In genomic region chr12:113057565-113058485, GRCh38 we compare ENCODE assay signal across 11 cellular contexts. TPM values are rescaled to one million over a fixed set of nuclear protein-coding genes. Genes with fewer than 3 reads are reported as not detected.
DNase-seq lines count a peak whose midpoint lies in the region; ATAC-seq, FAIRE-seq and TF ChIP-seq lines count a peak whose summit lies in the region.
"Had no signal": no experiment of that assay in that cellular context is flagged by ENCODE, and none has a peak within 500 bp of the region (broad histone marks: within the 10 kb centered on the region; RNA-seq: fewer than 3 reads in every experiment).

No MANE protein-coding gene starts in this region.

- H3K9me3 ChIP-seq in astrocyte (ENCODE audit: insufficient read depth, low read depth, low read length) (no peaks in the 10 kb centered on the region), testis (no peaks in the 10 kb centered on the region)
- H3K9me3 ChIP-seq: ovary had no signal

- H3K4me2 ChIP-seq in astrocyte (ENCODE audit: low read length): no peak overlapping the region

- H4K20me1 ChIP-seq in astrocyte (ENCODE audit: insufficient read depth, low read length): peaks cover 4% of the 10 kb centered on the region

- peak overlapping the region; percentile 56 for H3K4me3 Mint-ChIP-seq in activated naive CD4-positive, alpha-beta T cell treated with anti-CD3 and anti-CD28 coated beads for 36 hours
- H3K4me3 Mint-ChIP-seq in astrocyte (ENCODE audit: unreplicated experiment): peak overlapping the region; percentile 52
- H3K4me3 Mint-ChIP-seq: T-helper 2 cell treated with Interferon-gamma antibody and Interleukin-4, amounts not matched to agents 5 μg/mL and 100 μg/mL, for 36 hours had no signal

- WGBS in testis, 2 donors: 42% methylated on average over 10 to 44 of the region's 44 CpGs

- peaks cover 52% of the 10 kb centered on the region for H3K27me3 ChIP-seq in astrocyte (ENCODE audit: insufficient read depth, low read length)
- no peaks in the 10 kb centered on the region for H3K27me3 ChIP-seq in testis
- H3K27me3 ChIP-seq: ovary had no signal

- H3K79me2 ChIP-seq in astrocyte (ENCODE audit: insufficient read depth, low read length): no peaks in the 10 kb centered on the region

- ATAC-seq in left lobe of liver: peak; percentile 53
- ATAC-seq in GM19467 (IDR thresholded peaks at IDR 0.05; ENCODE audit: unreplicated experiment): no peak

- H3K4me1 ChIP-seq in astrocyte (ENCODE audit: insufficient read depth, low read length) (no peaks in the 10 kb centered on the region), testis (peaks cover 8% of the 10 kb centered on the region)

- no peaks in the 10 kb centered on the region for H3K9me3 Mint-ChIP-seq in activated naive CD4-positive, alpha-beta T cell treated with anti-CD3 and anti-CD28 coated beads for 36 hours
- no peaks in the 10 kb centered on the region for H3K9me3 Mint-ChIP-seq in astrocyte (ENCODE audit: unreplicated experiment)
- H3K9me3 Mint-ChIP-seq: T-helper 2 cell treated with Interferon-gamma antibody and Interleukin-4, amounts not matched to agents 5 μg/mL and 100 μg/mL, for 36 hours had no signal

- no peaks in the 10 kb centered on the region for H3K36me3 ChIP-seq in astrocyte (ENCODE audit: insufficient read depth, low read length)
- H3K36me3 ChIP-seq in testis (ENCODE audit: low read depth, missing control alignments): no peaks in the 10 kb centered on the region
- H3K36me3 ChIP-seq: ovary had no signal

- no peaks in the 10 kb centered on the region for H3K27me3 Mint-ChIP-seq in activated naive CD4-positive, alpha-beta T cell treated with anti-CD3 and anti-CD28 coated beads for 36 hours (ENCODE audit: low read depth)
- H3K27me3 Mint-ChIP-seq in astrocyte (ENCODE audit: low read depth, unreplicated experiment): peaks cover 38% of the 10 kb centered on the region

- H3K36me3 Mint-ChIP-seq in activated naive CD4-positive, alpha-beta T cell treated with anti-CD3 and anti-CD28 coated beads for 36 hours (ENCODE audit: low read depth): no peaks in the 10 kb centered on the region
- H3K36me3 Mint-ChIP-seq in astrocyte (ENCODE audit: low read depth, unreplicated experiment): no peaks in the 10 kb centered on the region

- H3K27ac ChIP-seq in astrocyte (ENCODE audit: low read depth, low read length): no peak overlapping the region
- peak overlapping the region; percentile 64 to 69 for H3K27ac ChIP-seq in testis
- H3K27ac ChIP-seq: ovary had no signal

- H3K4me3 ChIP-seq in astrocyte (ENCODE audit: insufficient read depth, low read depth, low read length) (no peak overlapping the region), testis (peak overlapping the region; percentile 72 to 81)

- no peak for DNase-seq in activated naive CD4-positive, alpha-beta T cell treated with anti-CD3 and anti-CD28 coated beads for 36 hours
- no peak for DNase-seq in activated naive CD4-positive, alpha-beta T cell treated with Interleukin-2 at 50 U/mL for 16 hours
- DNase-seq in astrocyte (ENCODE audit: low read depth) (no peak), left lobe of liver (ENCODE audit: low spot score) (no peak), testis (no peak), GM03348 (ENCODE audit: low spot score) (no peak)
- no peak for DNase-seq in stimulated activated CD4-positive, alpha-beta T cell treated with anti-CD3 and anti-CD28 coated beads, Interleukin-1b, Interleukin-23, amount 100 ng/mL, for 48 hours
- DNase-seq: foreskin melanocyte, ovary had no signal

- H3K27ac Mint-ChIP-seq in activated naive CD4-positive, alpha-beta T cell treated with anti-CD3 and anti-CD28 coated beads for 36 hours: no peak overlapping the region
- H3K27ac Mint-ChIP-seq in astrocyte (ENCODE audit: unreplicated experiment): no peak overlapping the region
- H3K27ac Mint-ChIP-seq: T-helper 2 cell treated with Interferon-gamma antibody and Interleukin-4, amounts not matched to agents 5 μg/mL and 100 μg/mL, for 36 hours had no signal

- no peak overlapping the region for H2AFZ ChIP-seq in astrocyte (ENCODE audit: low read depth, low read length)

- no peak for TF ChIP-seq CTCF in astrocyte (IDR thresholded peaks at IDR 0.05; ENCODE audit: insufficient read depth, low read depth, low read length)
- TF ChIP-seq CTCF in testis (IDR thresholded peaks at IDR 0.05): no peak

- CTCF ChIA-PET in activated naive CD4-positive, alpha-beta T cell treated with anti-CD3 and anti-CD28 coated beads for 36 hours (lab: Charles Lee): interaction anchor here (1.0 to 1.7 kb wide), 3 partner anchors 9 to 41 kb away, joined by 3 to 6 read pairs (median 5); no protein-coding TSS in a partner anchor

- H3K4me1 Mint-ChIP-seq in activated naive CD4-positive, alpha-beta T cell treated with anti-CD3 and anti-CD28 coated beads for 36 hours (ENCODE audit: low read depth): peaks cover 27% of the 10 kb centered on the region
- no peaks in the 10 kb centered on the region for H3K4me1 Mint-ChIP-seq in astrocyte (ENCODE audit: low read depth, unreplicated experiment)

- no peak overlapping the region for H3K9ac ChIP-seq in astrocyte (ENCODE audit: low read length)

- no peak for FAIRE-seq in astrocyte (lab: Jason Lieb, UNC)

- intact Hi-C loops in activated naive CD4-positive, alpha-beta T cell treated with anti-CD3 and anti-CD28 coated beads for 36 hours (cut with micrococcal nuclease): loop anchor here (2.0 kb wide), 1 partner anchor 41 kb away; no protein-coding TSS in a partner anchor
- intact Hi-C loops in testis (cut with DNase I; ENCODE audit: low total_unique reads): loop anchor here (10.0 kb wide), 1 partner anchor 97 kb away; no protein-coding TSS in a partner anchor

- no peak for TF ChIP-seq POLR2A in testis (IDR thresholded peaks at IDR 0.05)

RNA-seq across cellular contexts. Expression of gene DTX1, which starts 1.3 kb away (rescaled TPM):
- total RNA-seq in activated naive CD4-positive, alpha-beta T cell treated with anti-CD3 and anti-CD28 coated beads for 36 hours: 10 to 100 TPM in 1 of 2 experiments, 1 to 10 TPM in 1; 8.3 to 10.7 TPM
- total RNA-seq in astrocyte: 4.6 and 5.5 TPM in 2 replicates
- total RNA-seq in left lobe of liver: 24.5 TPM
- total RNA-seq in testis: 10 to 100 TPM; 22.8 to 26.9 TPM
- 15.0 TPM for polyA plus RNA-seq in testis (ENCODE audit: insufficient read depth, low read depth, low replicate concordance)
